ENCODE assay signal across 10 cellular contexts in genomic region chr19:8332976-8333770, GRCh38. TPM values are rescaled to one million over a fixed set of nuclear protein-coding genes. Genes with fewer than 3 reads are reported as not detected.
DNase-seq lines count a peak whose midpoint lies in the region; ATAC-seq and TF ChIP-seq lines count a peak whose summit lies in the region.
"Had no signal": no experiment of that assay in that cellular context is flagged by ENCODE, and none has a peak within 500 bp of the region (broad histone marks: within the 10 kb centered on the region; RNA-seq: fewer than 3 reads in every experiment).

No MANE protein-coding gene starts in this region.

- peak; percentile 21 to 80 (median 54) for ATAC-seq in heart right ventricle
- peak in 2 of 4 donors; percentile 20 to 32 for ATAC-seq in psoas muscle

- no peak overlapping the region for H3K9ac ChIP-seq in HUES64 (ENCODE audit: low read depth, low read length)

- H3K27ac ChIP-seq in HUES64 (ENCODE audit: low read depth, low read length) (no peak overlapping the region), heart right ventricle (peak overlapping the region in 9 of 10 donors; percentile 46 to 77 (median 69)), psoas muscle (no peak overlapping the region), substantia nigra (ENCODE audit: low read depth, low read length, poor library complexity, severe bottlenecking) (no peak overlapping the region)
- H3K27ac ChIP-seq: HL-60, prostate gland had no signal

- H3K4me3 ChIP-seq in HUES64 (ENCODE audit: low read length) (peak overlapping the region; percentile 58), heart right ventricle (peak overlapping the region in 4 of 10 donors; percentile 12 to 41 (median 22)), psoas muscle (peak overlapping the region; percentile 6)
- H3K4me3 ChIP-seq: lung, prostate gland had no signal

- H3K4me1 ChIP-seq in HUES64 (ENCODE audit: insufficient read depth, low read length) (no peaks in the 10 kb centered on the region), heart right ventricle (peaks cover 14 to 50% (median 29%) of the 10 kb centered on the region in 9 donors), psoas muscle (peaks cover 16% of the 10 kb centered on the region)
- H3K4me1 ChIP-seq: prostate gland had no signal

- H3K27me3 ChIP-seq in HUES64 (ENCODE audit: insufficient read depth, low read length) (peaks cover 59% of the 10 kb centered on the region), heart right ventricle (peaks cover 0 to 55% (median 24%) of the 10 kb centered on the region in 7 donors), psoas muscle (ENCODE audit: insufficient read depth in 3 of 3, low read length in 2 of 3) (peaks cover 0 to 49% (median 18%) of the 10 kb centered on the region in 3 donors)

- TF ChIP-seq CTCF in heart right ventricle (IDR thresholded peaks at IDR 0.05) (peak in 1 of 9 donors; percentile 8), psoas muscle (IDR thresholded peaks at IDR 0.05) (no peak)

- DNase-seq in heart right ventricle, result peak; percentile 52 to 57
- peak in 1 of 2 donors; percentile 45 for DNase-seq in psoas muscle
- DNase-seq in substantia nigra (lab: John Stamatoyannopoulos, UW), result no peak
- no peak for DNase-seq in activated T-cell treated with anti-CD3 and anti-CD28 coated beads for 4 hours
- DNase-seq: activated CD4-positive, alpha-beta T cell treated with anti-CD3 and anti-CD28 coated beads, Interleukin-2, amount 50 U/mL, for 4 hours; activated effector memory CD4-positive, alpha-beta T cell treated with anti-CD3 and anti-CD28 coated beads, Interleukin-2, amount 50 U/mL, for 16 hours had no signal

- 19% methylated on average over 53 of the region's 53 CpGs for WGBS in HUES64
- WGBS in heart right ventricle, 2 donors, result 16 to 20% methylated on average over 53 of the region's 53 CpGs
- 13 to 31% (median 21%) methylated on average over 46 to 53 of the region's 53 CpGs for WGBS in psoas muscle, 3 donors

- no peaks in the 10 kb centered on the region for H3K36me3 ChIP-seq in HUES64 (ENCODE audit: insufficient read depth, low read length)
- peaks cover 0 to 44% (median 0%) of the 10 kb centered on the region in 9 donors for H3K36me3 ChIP-seq in heart right ventricle
- no peaks in the 10 kb centered on the region for H3K36me3 ChIP-seq in psoas muscle (ENCODE audit: insufficient read depth in 1 of 2, low read depth in 1 of 2)
- H3K36me3 ChIP-seq: prostate gland had no signal

- no peaks in the 10 kb centered on the region for H3K9me3 ChIP-seq in HUES64 (ENCODE audit: insufficient read depth, low read depth, low read length)
- no peaks in the 10 kb centered on the region for H3K9me3 ChIP-seq in heart right ventricle
- no peaks in the 10 kb centered on the region for H3K9me3 ChIP-seq in psoas muscle
- H3K9me3 ChIP-seq: prostate gland had no signal

- intact Hi-C loops in heart right ventricle (cut with DNase I) (no loop called here), psoas muscle (cut with DNase I) (no loop called here)

RNA-seq across cellular contexts. Expression of gene KANK3, which starts 9.9 kb away (rescaled TPM):
- polyA plus RNA-seq in HUES64 (2013, experiment 1 of 2), result 0.85 TPM
- 0.89 TPM for polyA plus RNA-seq in HUES64 (2013, experiment 2 of 2)
- total RNA-seq in heart right ventricle (10 to 100 TPM; 10.2 to 26.1 (median 16.7) TPM), psoas muscle (10 to 100 TPM in 2 of 4 donors, 1 to 10 TPM in 2; 7.1 to 14.2 (median 9.7) TPM)
- polyA plus RNA-seq in heart right ventricle (10 to 100 TPM; 23.8 to 34.0 TPM), psoas muscle (1 to 10 TPM; 5.1 to 9.4 (median 7.7) TPM)

RNA-seq across cellular contexts. Expression of gene RPS28, which starts 11.9 kb away (rescaled TPM):
- polyA plus RNA-seq in HUES64 (2013, experiment 1 of 2), result 1,023 TPM
- 1,033 TPM for polyA plus RNA-seq in HUES64 (2013, experiment 2 of 2)
- total RNA-seq in heart right ventricle, result 1,000 to 10,000 TPM in 9 of 10 donors, 100 to 1,000 TPM in 1; 992 to 1,375 (median 1,101) TPM
- 100 to 1,000 TPM; 883 to 920 TPM for polyA plus RNA-seq in heart right ventricle
- total RNA-seq in psoas muscle, result 1,000 to 10,000 TPM in 2 of 4 donors, 100 to 1,000 TPM in 2; 947 to 1,442 (median 1,003) TPM
- 100 to 1,000 TPM; 431 to 717 (median 657) TPM for polyA plus RNA-seq in psoas muscle

RNA-seq across cellular contexts. Expression of gene NDUFA7, which starts 12.0 kb away (rescaled TPM):
- polyA plus RNA-seq in HUES64 (2013, experiment 1 of 2), result 103 TPM
- 123 TPM for polyA plus RNA-seq in HUES64 (2013, experiment 2 of 2)
- 100 to 1,000 TPM in 5 of 10 donors, 10 to 100 TPM in 5; 74.7 to 124 (median 99.7) TPM for total RNA-seq in heart right ventricle
- polyA plus RNA-seq in heart right ventricle, result 100 to 1,000 TPM; 227 to 436 TPM
- total RNA-seq in psoas muscle, result 100 to 1,000 TPM in 3 of 4 donors, 10 to 100 TPM in 1; 76.8 to 150 (median 109) TPM
- polyA plus RNA-seq in psoas muscle, result 100 to 1,000 TPM; 211 to 271 (median 243) TPM

RNA-seq across cellular contexts. Expression of gene CD320, which starts 25.0 kb away (rescaled TPM):
- polyA plus RNA-seq in HUES64 (2013, experiment 1 of 2), result 68.8 TPM
- 67.1 TPM for polyA plus RNA-seq in HUES64 (2013, experiment 2 of 2)
- 10 to 100 TPM; 20.3 to 38.9 (median 26.0) TPM for total RNA-seq in heart right ventricle
- 10 to 100 TPM; 50.8 to 81.2 TPM for polyA plus RNA-seq in heart right ventricle
- 10 to 100 TPM; 17.4 to 25.4 (median 22.4) TPM for total RNA-seq in psoas muscle
- 10 to 100 TPM; 44.8 to 67.2 (median 47.6) TPM for polyA plus RNA-seq in psoas muscle

RNA-seq across cellular contexts. Expression of gene ANGPTL4, which starts 30.8 kb away (rescaled TPM):
- 1.5 TPM for polyA plus RNA-seq in HUES64 (2013, experiment 1 of 2)
- polyA plus RNA-seq in HUES64 (2013, experiment 2 of 2), result 1.3 TPM
- total RNA-seq in heart right ventricle (100 to 1,000 TPM in 1 of 10 donors, 10 to 100 TPM in 1, 1 to 10 TPM in 8; 1.5 to 154 (median 4.5) TPM), psoas muscle (100 to 1,000 TPM in 1 of 4 donors, 10 to 100 TPM in 3; 10.7 to 118 (median 44.7) TPM)
- polyA plus RNA-seq in heart right ventricle (10 to 100 TPM; 11.3 to 28.7 TPM), psoas muscle (100 to 1,000 TPM in 1 of 3 donors, 10 to 100 TPM in 2; 17.2 to 235 (median 19.1) TPM)

Comparison
In these comparisons a context has a peak if more than half of its experiments do, and no peak if none do; other contexts are left out.
1. H3K27ac ChIP-seq: peak in heart right ventricle (9 of 10); none in HUES64 (single experiment), psoas muscle (single experiment) and substantia nigra (single experiment).
2. DNase-seq: peak in heart right ventricle (2 of 2); none in substantia nigra (0 of 49) and activated T-cell treated with anti-CD3 and anti-CD28 coated beads for 4 hours (single experiment).